Comparison of ENCODE assay signal across 1 cellular context in the genomic region with DNA sequence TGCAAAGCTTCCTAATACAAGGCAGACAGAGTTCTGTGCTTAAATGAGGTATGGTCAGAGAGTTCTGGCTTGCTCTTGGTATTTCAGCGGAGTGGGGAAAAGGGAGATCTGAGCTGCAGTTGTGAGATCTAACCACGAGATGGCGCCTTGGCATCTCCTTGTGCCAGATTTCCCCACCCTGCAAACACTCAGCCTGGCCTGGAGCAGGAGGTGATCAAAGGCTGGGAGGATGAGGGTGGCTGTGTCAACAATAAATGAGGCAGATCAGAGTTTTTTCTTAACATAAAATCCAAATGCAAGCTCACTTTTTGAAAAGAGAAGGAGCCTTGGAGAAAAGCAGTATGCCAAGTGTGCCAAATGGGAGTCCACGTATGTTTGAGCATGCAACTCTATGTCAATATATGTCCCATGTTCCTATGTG.
A peak's percentile ranks its signal among the peaks of the same experiment; 100 is the strongest.
TF ChIP-seq lines count a peak whose summit lies in the region.

No MANE protein-coding gene starts in this region.

TF ChIP-seq in HepG2, 621 proteins besides CTCF, POLR2A, EP300 and RAD21 (continues in another document):
- TF ChIP-seq TP53 (CRISPR knock-in tag; conservative IDR thresholded peaks at IDR 0.05) (no peak), ZFAT (CRISPR knock-in tag; conservative IDR thresholded peaks at IDR 0.05) (no peak), RFX1 (IDR thresholded peaks at IDR 0.05) (no peak), ZNF207 (IDR thresholded peaks at IDR 0.05; ENCODE audit: borderline replicate concordance) (no peak), ZNF619 (CRISPR knock-in tag; IDR thresholded peaks at IDR 0.05) (0 out of 2 replicates have a peak, but pooled peaks have one; percentile 67), TOPORS (CRISPR knock-in tag; IDR thresholded peaks at IDR 0.05) (no peak), ZNF205 (CRISPR knock-in tag; IDR thresholded peaks at IDR 0.05) (0 out of 2 replicates have a peak, but pooled peaks have one; percentile 43), FOXK2 (IDR thresholded peaks at IDR 0.05) (no peak), ZNF44 (CRISPR knock-in tag; IDR thresholded peaks at IDR 0.05) (0 out of 2 replicates have a peak, but pooled peaks have one; percentile 79), ZNF501 (CRISPR knock-in tag; IDR thresholded peaks at IDR 0.05) (0 out of 2 replicates have a peak, but pooled peaks have one; percentile 22), MIER2 (CRISPR knock-in tag; IDR thresholded peaks at IDR 0.05) (no peak), KDM6A (CRISPR knock-in tag; IDR thresholded peaks at IDR 0.05; ENCODE audit: low read depth) (no peak), FOXA1 (IDR thresholded peaks at IDR 0.05) (no peak), FOXA1 (CRISPR knock-in tag; IDR thresholded peaks at IDR 0.05) (0 out of 2 replicates have a peak, but pooled peaks have one; percentile 30), IRF2 (CRISPR knock-in tag; IDR thresholded peaks at IDR 0.05) (0 out of 2 replicates have a peak, but pooled peaks have one; percentile 23), ZNF724P (CRISPR knock-in tag; IDR thresholded peaks at IDR 0.05; ENCODE audit: borderline replicate concordance) (no peak), ZNF263 (CRISPR knock-in tag; IDR thresholded peaks at IDR 0.05) (no peak), SMAD3 (CRISPR knock-in tag; IDR thresholded peaks at IDR 0.05) (no peak), KDM2A (CRISPR knock-in tag; IDR thresholded peaks at IDR 0.05; ENCODE audit: borderline replicate concordance, low read depth) (peak; percentile 60; the same call in 1 of the 2 replicates), SOX6 (IDR thresholded peaks at IDR 0.05) (no peak), SOX6 (CRISPR knock-in tag; IDR thresholded peaks at IDR 0.05) (0 out of 2 replicates have a peak, but pooled peaks have one; percentile 14), SUZ12 (IDR thresholded peaks at IDR 0.05; ENCODE audit: low read depth, low read length) (no peak), ZNF562 (CRISPR knock-in tag; IDR thresholded peaks at IDR 0.05; ENCODE audit: borderline replicate concordance) (no peak), KMT2A (CRISPR knock-in tag; IDR thresholded peaks at IDR 0.05) (no peak), ETV6 (CRISPR knock-in tag; conservative IDR thresholded peaks at IDR 0.05) (no peak), YY1 (IDR thresholded peaks at IDR 0.05; ENCODE audit: insufficient read depth, insufficient replicate concordance, low read depth, low read length) (no peak), TEAD3 (CRISPR knock-in tag; optimal IDR thresholded peaks at IDR 0.05; ENCODE audit: borderline replicate concordance) (peak; percentile 53), SALL1 (CRISPR knock-in tag; IDR thresholded peaks at IDR 0.05) (peak; percentile 53; the same call in 1 of the 2 replicates), TBX2 (CRISPR knock-in tag; IDR thresholded peaks at IDR 0.05; ENCODE audit: borderline replicate concordance) (0 out of 2 replicates have a peak, but pooled peaks have one; percentile 27), IKZF4 (CRISPR knock-in tag; IDR thresholded peaks at IDR 0.05; ENCODE audit: borderline replicate concordance, low read depth, not compliant biosample characterization) (no peak), TCF12 (IDR thresholded peaks at IDR 0.05) (no peak), TCF12 (CRISPR knock-in tag; IDR thresholded peaks at IDR 0.05) (no peak), TBP (CRISPR knock-in tag; IDR thresholded peaks at IDR 0.05) (no peak), FOSL2 (CRISPR knock-in tag; IDR thresholded peaks at IDR 0.05) (no peak; the same call in 1 of the 2 replicates), SMC3 (IDR thresholded peaks at IDR 0.05; ENCODE audit: low read length) (peak; percentile 96), STAG1 (CRISPR knock-in tag; IDR thresholded peaks at IDR 0.05) (peak; percentile 95), NFKB2 (CRISPR knock-in tag; IDR thresholded peaks at IDR 0.05; ENCODE audit: borderline replicate concordance) (no peak)
- TF ChIP-seq, protein P1, sequence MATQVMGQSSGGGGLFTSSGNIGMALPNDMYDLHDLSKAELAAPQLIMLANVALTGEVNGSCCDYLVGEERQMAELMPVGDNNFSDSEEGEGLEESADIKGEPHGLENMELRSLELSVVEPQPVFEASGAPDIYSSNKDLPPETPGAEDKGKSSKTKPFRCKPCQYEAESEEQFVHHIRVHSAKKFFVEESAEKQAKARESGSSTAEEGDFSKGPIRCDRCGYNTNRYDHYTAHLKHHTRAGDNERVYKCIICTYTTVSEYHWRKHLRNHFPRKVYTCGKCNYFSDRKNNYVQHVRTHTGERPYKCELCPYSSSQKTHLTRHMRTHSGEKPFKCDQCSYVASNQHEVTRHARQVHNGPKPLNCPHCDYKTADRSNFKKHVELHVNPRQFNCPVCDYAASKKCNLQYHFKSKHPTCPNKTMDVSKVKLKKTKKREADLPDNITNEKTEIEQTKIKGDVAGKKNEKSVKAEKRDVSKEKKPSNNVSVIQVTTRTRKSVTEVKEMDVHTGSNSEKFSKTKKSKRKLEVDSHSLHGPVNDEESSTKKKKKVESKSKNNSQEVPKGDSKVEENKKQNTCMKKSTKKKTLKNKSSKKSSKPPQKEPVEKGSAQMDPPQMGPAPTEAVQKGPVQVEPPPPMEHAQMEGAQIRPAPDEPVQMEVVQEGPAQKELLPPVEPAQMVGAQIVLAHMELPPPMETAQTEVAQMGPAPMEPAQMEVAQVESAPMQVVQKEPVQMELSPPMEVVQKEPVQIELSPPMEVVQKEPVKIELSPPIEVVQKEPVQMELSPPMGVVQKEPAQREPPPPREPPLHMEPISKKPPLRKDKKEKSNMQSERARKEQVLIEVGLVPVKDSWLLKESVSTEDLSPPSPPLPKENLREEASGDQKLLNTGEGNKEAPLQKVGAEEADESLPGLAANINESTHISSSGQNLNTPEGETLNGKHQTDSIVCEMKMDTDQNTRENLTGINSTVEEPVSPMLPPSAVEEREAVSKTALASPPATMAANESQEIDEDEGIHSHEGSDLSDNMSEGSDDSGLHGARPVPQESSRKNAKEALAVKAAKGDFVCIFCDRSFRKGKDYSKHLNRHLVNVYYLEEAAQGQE (IDR thresholded peaks at IDR 0.05; ENCODE audit: borderline replicate concordance in 1 of 2, low read depth in 1 of 2, low read length in 2 of 2), result no peak
- TF ChIP-seq, protein P2, sequence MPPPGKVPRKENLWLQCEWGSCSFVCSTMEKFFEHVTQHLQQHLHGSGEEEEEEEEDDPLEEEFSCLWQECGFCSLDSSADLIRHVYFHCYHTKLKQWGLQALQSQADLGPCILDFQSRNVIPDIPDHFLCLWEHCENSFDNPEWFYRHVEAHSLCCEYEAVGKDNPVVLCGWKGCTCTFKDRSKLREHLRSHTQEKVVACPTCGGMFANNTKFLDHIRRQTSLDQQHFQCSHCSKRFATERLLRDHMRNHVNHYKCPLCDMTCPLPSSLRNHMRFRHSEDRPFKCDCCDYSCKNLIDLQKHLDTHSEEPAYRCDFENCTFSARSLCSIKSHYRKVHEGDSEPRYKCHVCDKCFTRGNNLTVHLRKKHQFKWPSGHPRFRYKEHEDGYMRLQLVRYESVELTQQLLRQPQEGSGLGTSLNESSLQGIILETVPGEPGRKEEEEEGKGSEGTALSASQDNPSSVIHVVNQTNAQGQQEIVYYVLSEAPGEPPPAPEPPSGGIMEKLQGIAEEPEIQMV (CRISPR knock-in tag; IDR thresholded peaks at IDR 0.05; ENCODE audit: low read depth), result no peak
- TF ChIP-seq, protein P3, sequence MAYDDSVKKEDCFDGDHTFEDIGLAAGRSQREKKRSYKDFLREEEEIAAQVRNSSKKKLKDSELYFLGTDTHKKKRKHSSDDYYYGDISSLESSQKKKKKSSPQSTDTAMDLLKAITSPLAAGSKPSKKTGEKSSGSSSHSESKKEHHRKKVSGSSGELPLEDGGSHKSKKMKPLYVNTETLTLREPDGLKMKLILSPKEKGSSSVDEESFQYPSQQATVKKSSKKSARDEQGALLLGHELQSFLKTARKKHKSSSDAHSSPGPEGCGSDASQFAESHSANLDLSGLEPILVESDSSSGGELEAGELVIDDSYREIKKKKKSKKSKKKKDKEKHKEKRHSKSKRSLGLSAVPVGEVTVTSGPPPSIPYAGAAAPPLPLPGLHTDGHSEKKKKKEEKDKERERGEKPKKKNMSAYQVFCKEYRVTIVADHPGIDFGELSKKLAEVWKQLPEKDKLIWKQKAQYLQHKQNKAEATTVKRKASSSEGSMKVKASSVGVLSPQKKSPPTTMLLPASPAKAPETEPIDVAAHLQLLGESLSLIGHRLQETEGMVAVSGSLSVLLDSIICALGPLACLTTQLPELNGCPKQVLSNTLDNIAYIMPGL (CRISPR knock-in tag; IDR thresholded peaks at IDR 0.05; ENCODE audit: borderline replicate concordance in 1 of 2, low read depth in 1 of 2), result peak; percentile 27 to 35; a peak in 1 of 4 replicates
- TF ChIP-seq, protein P4, sequence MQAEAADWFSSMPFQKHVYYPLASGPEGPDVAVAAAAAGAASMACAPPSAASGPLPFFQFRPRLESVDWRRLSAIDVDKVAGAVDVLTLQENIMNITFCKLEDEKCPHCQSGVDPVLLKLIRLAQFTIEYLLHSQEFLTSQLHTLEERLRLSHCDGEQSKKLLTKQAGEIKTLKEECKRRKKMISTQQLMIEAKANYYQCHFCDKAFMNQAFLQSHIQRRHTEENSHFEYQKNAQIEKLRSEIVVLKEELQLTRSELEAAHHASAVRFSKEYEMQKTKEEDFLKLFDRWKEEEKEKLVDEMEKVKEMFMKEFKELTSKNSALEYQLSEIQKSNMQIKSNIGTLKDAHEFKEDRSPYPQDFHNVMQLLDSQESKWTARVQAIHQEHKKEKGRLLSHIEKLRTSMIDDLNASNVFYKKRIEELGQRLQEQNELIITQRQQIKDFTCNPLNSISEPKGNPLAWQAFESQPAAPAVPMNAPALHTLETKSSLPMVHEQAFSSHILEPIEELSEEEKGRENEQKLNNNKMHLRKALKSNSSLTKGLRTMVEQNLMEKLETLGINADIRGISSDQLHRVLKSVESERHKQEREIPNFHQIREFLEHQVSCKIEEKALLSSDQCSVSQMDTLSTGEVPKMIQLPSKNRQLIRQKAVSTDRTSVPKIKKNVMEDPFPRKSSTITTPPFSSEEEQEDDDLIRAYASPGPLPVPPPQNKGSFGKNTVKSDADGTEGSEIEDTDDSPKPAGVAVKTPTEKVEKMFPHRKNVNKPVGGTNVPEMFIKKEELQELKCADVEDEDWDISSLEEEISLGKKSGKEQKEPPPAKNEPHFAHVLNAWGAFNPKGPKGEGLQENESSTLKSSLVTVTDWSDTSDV (CRISPR knock-in tag; IDR thresholded peaks at IDR 0.05), result no peak
- TF ChIP-seq, protein P5, sequence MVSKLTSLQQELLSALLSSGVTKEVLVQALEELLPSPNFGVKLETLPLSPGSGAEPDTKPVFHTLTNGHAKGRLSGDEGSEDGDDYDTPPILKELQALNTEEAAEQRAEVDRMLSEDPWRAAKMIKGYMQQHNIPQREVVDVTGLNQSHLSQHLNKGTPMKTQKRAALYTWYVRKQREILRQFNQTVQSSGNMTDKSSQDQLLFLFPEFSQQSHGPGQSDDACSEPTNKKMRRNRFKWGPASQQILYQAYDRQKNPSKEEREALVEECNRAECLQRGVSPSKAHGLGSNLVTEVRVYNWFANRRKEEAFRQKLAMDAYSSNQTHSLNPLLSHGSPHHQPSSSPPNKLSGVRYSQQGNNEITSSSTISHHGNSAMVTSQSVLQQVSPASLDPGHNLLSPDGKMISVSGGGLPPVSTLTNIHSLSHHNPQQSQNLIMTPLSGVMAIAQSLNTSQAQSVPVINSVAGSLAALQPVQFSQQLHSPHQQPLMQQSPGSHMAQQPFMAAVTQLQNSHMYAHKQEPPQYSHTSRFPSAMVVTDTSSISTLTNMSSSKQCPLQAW (CRISPR knock-in tag; IDR thresholded peaks at IDR 0.05), result 0 out of 2 replicates have a peak, but pooled peaks have one; percentile 38
- TF ChIP-seq, protein P6, sequence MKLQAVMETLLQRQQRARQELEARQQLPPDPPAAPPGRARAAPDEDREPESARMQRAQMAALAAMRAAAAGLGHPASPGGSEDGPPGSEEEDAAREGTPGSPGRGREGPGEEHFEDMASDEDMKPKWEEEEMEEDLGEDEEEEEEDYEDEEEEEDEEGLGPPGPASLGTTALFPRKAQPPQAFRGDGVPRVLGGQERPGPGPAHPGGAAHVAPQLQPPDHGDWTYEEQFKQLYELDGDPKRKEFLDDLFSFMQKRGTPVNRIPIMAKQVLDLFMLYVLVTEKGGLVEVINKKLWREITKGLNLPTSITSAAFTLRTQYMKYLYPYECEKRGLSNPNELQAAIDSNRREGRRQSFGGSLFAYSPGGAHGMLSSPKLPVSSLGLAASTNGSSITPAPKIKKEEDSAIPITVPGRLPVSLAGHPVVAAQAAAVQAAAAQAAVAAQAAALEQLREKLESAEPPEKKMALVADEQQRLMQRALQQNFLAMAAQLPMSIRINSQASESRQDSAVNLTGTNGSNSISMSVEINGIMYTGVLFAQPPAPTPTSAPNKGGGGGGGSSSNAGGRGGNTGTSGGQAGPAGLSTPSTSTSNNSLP (IDR thresholded peaks at IDR 0.05; ENCODE audit: low read depth, low read length), result 0 out of 2 replicates have a peak, but pooled peaks have one; percentile 21
- TF ChIP-seq, protein P7, sequence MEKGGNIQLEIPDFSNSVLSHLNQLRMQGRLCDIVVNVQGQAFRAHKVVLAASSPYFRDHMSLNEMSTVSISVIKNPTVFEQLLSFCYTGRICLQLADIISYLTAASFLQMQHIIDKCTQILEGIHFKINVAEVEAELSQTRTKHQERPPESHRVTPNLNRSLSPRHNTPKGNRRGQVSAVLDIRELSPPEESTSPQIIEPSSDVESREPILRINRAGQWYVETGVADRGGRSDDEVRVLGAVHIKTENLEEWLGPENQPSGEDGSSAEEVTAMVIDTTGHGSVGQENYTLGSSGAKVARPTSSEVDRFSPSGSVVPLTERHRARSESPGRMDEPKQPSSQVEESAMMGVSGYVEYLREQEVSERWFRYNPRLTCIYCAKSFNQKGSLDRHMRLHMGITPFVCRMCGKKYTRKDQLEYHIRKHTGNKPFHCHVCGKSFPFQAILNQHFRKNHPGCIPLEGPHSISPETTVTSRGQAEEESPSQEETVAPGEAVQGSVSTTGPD (CRISPR knock-in tag; IDR thresholded peaks at IDR 0.05), result no peak
- TF ChIP-seq, protein P8, sequence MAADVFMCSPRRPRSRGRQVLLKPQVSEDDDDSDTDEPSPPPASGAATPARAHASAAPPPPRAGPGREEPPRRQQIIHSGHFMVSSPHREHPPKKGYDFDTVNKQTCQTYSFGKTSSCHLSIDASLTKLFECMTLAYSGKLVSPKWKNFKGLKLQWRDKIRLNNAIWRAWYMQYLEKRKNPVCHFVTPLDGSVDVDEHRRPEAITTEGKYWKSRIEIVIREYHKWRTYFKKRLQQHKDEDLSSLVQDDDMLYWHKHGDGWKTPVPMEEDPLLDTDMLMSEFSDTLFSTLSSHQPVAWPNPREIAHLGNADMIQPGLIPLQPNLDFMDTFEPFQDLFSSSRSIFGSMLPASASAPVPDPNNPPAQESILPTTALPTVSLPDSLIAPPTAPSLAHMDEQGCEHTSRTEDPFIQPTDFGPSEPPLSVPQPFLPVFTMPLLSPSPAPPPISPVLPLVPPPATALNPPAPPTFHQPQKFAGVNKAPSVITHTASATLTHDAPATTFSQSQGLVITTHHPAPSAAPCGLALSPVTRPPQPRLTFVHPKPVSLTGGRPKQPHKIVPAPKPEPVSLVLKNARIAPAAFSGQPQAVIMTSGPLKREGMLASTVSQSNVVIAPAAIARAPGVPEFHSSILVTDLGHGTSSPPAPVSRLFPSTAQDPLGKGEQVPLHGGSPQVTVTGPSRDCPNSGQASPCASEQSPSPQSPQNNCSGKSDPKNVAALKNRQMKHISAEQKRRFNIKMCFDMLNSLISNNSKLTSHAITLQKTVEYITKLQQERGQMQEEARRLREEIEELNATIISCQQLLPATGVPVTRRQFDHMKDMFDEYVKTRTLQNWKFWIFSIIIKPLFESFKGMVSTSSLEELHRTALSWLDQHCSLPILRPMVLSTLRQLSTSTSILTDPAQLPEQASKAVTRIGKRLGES (CRISPR knock-in tag; IDR thresholded peaks at IDR 0.05; ENCODE audit: borderline replicate concordance), result no peak
